ENCODE assay signal across 19 cellular contexts in genomic region chr3:45088543-45088942, GRCh38. TPM values are rescaled to one million over a fixed set of nuclear protein-coding genes. Genes with fewer than 3 reads are reported as not detected.
DNase-seq lines count a peak whose midpoint lies in the region; ATAC-seq and TF ChIP-seq lines count a peak whose summit lies in the region.
"Had no signal": no experiment of that assay in that cellular context is flagged by ENCODE, and none has a peak within 500 bp of the region (broad histone marks: within the 10 kb centered on the region; RNA-seq: fewer than 3 reads in every experiment).

No MANE protein-coding gene starts in this region.

- peak; percentile 94 for DNase-seq in LNCaP clone FGC (ENCODE audit: low read depth)
- no peak for DNase-seq in RWPE1 (ENCODE audit: low spot score)
- peak in 34 of 42 donors; percentile 16 to 89 (median 54) for DNase-seq in head of caudate nucleus
- no peak for DNase-seq in progenitor cell of endocrine pancreas (ENCODE audit: low spot score, unreplicated experiment)
- DNase-seq in CD8-positive, alpha-beta T cell: no peak
- DNase-seq: activated CD4-positive, alpha-beta T cell treated with anti-CD3 and anti-CD28 coated beads, Interleukin-2, amount 10 ng/mL, durations not matched to agents 7 days and 5 days; activated effector memory CD4-positive, alpha-beta T cell treated with anti-CD3 and anti-CD28 coated beads, Interleukin-2, amount 50 U/mL, for 16 hours; gastrocnemius medialis; Karpas-422; left cardiac atrium; NCI-H1092 treated with DMSO at 0.1 percent for 48 hours; NCI-H226; stimulated activated CD4-positive, alpha-beta T cell treated with anti-CD3 and anti-CD28 coated beads, Interleukin-12 subunit alpha, Interleukin-12 subunit beta, amount 100 ng/mL, for 4 hours; stimulated activated CD8-positive, alpha-beta memory T cell treated with anti-CD3 and anti-CD28 coated beads, Interleukin-4, amount 100 ng/mL, for 48 hours; T-cell had no signal

- intact Hi-C loops in head of caudate nucleus (cut with DNase I): no loop called here
- intact Hi-C loops in CD8-positive, alpha-beta T cell (cut with DNase I, micrococcal nuclease): no loop called here

- peaks cover 10% of the 10 kb centered on the region for H3K36me3 Mint-ChIP-seq in progenitor cell of endocrine pancreas (ENCODE audit: insufficient read depth)
- no peaks in the 10 kb centered on the region for H3K36me3 Mint-ChIP-seq in CD8-positive, alpha-beta T cell
- H3K36me3 Mint-ChIP-seq: T-cell had no signal

- H3K36me3 ChIP-seq in CD8-positive, alpha-beta T cell (ENCODE audit: insufficient read depth, low read length): no peaks in the 10 kb centered on the region
- H3K36me3 ChIP-seq: breast epithelium, gastrocnemius medialis had no signal

- H3K9me3 Mint-ChIP-seq in progenitor cell of endocrine pancreas (ENCODE audit: low read depth): no peaks in the 10 kb centered on the region
- no peaks in the 10 kb centered on the region for H3K9me3 Mint-ChIP-seq in CD8-positive, alpha-beta T cell
- H3K9me3 Mint-ChIP-seq: T-cell had no signal

- POLR2A ChIA-PET in RWPE1 (lab: Yijun Ruan, JAX; ENCODE audit: low non-redundant PET): no interaction called here
- POLR2A ChIA-PET in CD8-positive, alpha-beta T cell (lab: Charles Lee): interaction anchor here (1.0 kb wide), 1 partner anchor 10 kb away, joined by 3 read pairs; no protein-coding TSS in a partner anchor

- CTCF ChIA-PET in RWPE1 (lab: Yijun Ruan, JAX): interaction anchor here (0.7 kb wide), 1 partner anchor 112 kb away, joined by 3 read pairs; no protein-coding TSS in a partner anchor
- CTCF ChIA-PET in CD8-positive, alpha-beta T cell (lab: Charles Lee): interaction anchor here (1.1 kb wide), 1 partner anchor 50 kb away, joined by 3 read pairs; no protein-coding TSS in a partner anchor

- H3K27ac Mint-ChIP-seq in progenitor cell of endocrine pancreas: peak overlapping the region; percentile 80
- H3K27ac Mint-ChIP-seq in CD8-positive, alpha-beta T cell: no peak overlapping the region
- H3K27ac Mint-ChIP-seq: activated CD4-positive, alpha-beta T cell treated with anti-CD3 and anti-CD28 coated beads, Interleukin-2, amount 10 ng/mL, durations not matched to agents 7 days and 5 days; T-cell had no signal

- H3K27me3 Mint-ChIP-seq in progenitor cell of endocrine pancreas: no peaks in the 10 kb centered on the region
- H3K27me3 Mint-ChIP-seq in CD8-positive, alpha-beta T cell (ENCODE audit: low read depth): peaks cover 18% of the 10 kb centered on the region

- no peak overlapping the region for H3K4me3 ChIP-seq in LNCaP clone FGC (ENCODE audit: low read depth, low read length)
- no peak overlapping the region for H3K4me3 ChIP-seq in CD8-positive, alpha-beta T cell (ENCODE audit: low read depth, low read length)
- H3K4me3 ChIP-seq: breast epithelium, gastrocnemius medialis had no signal

- H3K4me3 Mint-ChIP-seq in progenitor cell of endocrine pancreas (ENCODE audit: low read depth): no peak overlapping the region
- H3K4me3 Mint-ChIP-seq in CD8-positive, alpha-beta T cell: no peak overlapping the region
- H3K4me3 Mint-ChIP-seq: activated CD4-positive, alpha-beta T cell treated with anti-CD3 and anti-CD28 coated beads, Interleukin-2, amount 10 ng/mL, durations not matched to agents 7 days and 5 days; T-cell had no signal

- ATAC-seq in GM21717 (IDR thresholded peaks at IDR 0.05; ENCODE audit: unreplicated experiment) (no peak), HG02981 (IDR thresholded peaks at IDR 0.05; ENCODE audit: unreplicated experiment) (no peak)
- no peak for ATAC-seq in CD8-positive, alpha-beta T cell
- ATAC-seq: gastrocnemius medialis, left cardiac atrium, Right ventricle myocardium inferior, T-cell had no signal

- no peaks in the 10 kb centered on the region for H3K27me3 ChIP-seq in CD8-positive, alpha-beta T cell (ENCODE audit: insufficient read depth, low read length)
- H3K27me3 ChIP-seq: breast epithelium, gastrocnemius medialis had no signal

- no peaks in the 10 kb centered on the region for H3K4me1 ChIP-seq in CD8-positive, alpha-beta T cell (ENCODE audit: insufficient read depth, low read length)
- H3K4me1 ChIP-seq: breast epithelium had no signal

- H3K27ac ChIP-seq in RWPE1: peak overlapping the region; percentile 86
- H3K27ac ChIP-seq in CD8-positive, alpha-beta T cell (ENCODE audit: low read depth, low read length): no peak overlapping the region
- H3K27ac ChIP-seq: breast epithelium, gastrocnemius medialis had no signal

- peaks cover 20% of the 10 kb centered on the region for H3K4me1 Mint-ChIP-seq in progenitor cell of endocrine pancreas (ENCODE audit: low read depth)
- no peaks in the 10 kb centered on the region for H3K4me1 Mint-ChIP-seq in CD8-positive, alpha-beta T cell (ENCODE audit: low read depth)

- TF ChIP-seq CTCF in LNCaP clone FGC (IDR thresholded peaks at IDR 0.05; ENCODE audit: control insufficient read depth, extremely low read depth, insufficient read depth) (no peak), RWPE1 (conservative IDR thresholded peaks at IDR 0.05; ENCODE audit: low read depth) (no peak), progenitor cell of endocrine pancreas (IDR thresholded peaks at IDR 0.05; ENCODE audit: unreplicated experiment) (no peak)
- TF ChIP-seq CTCF in CD8-positive, alpha-beta T cell (IDR thresholded peaks at IDR 0.05): no peak

- H3K9me3 ChIP-seq in CD8-positive, alpha-beta T cell (ENCODE audit: low read length): no peaks in the 10 kb centered on the region
- H3K9me3 ChIP-seq: breast epithelium, gastrocnemius medialis had no signal

RNA-seq across cellular contexts. Expression of gene CDCP1, which starts 57.6 kb away (rescaled TPM):
- 10.1 and 15.3 TPM in 2 replicates for total RNA-seq in progenitor cell of endocrine pancreas
- total RNA-seq in CD8-positive, alpha-beta T cell: not detected

Comparison
In these comparisons a context has a peak if more than half of its experiments do, and no peak if none do; other contexts are left out.
1. DNase-seq: peak in LNCaP clone FGC (single experiment) and head of caudate nucleus (34 of 42); none in RWPE1 (single experiment), progenitor cell of endocrine pancreas (single experiment) and CD8-positive, alpha-beta T cell (0 of 7).
2. RNA of gene CDCP1, which starts 57.6 kb away (total RNA-seq): 10.1 to 15.3 TPM in progenitor cell of endocrine pancreas; not detected in CD8-positive, alpha-beta T cell; every median in the first group is over 10 times any median in the second.